Comparison of ENCODE assay signal across 25 cellular contexts in genomic region chrX:72347366-72347765, GRCh38. TPM values are rescaled to one million over a fixed set of nuclear protein-coding genes. Genes with fewer than 3 reads are reported as not detected.
"Had no signal": no experiment of that assay in that cellular context is flagged by ENCODE, and none has a peak within 500 bp of the region (broad histone marks: within the 10 kb centered on the region; RNA-seq: fewer than 3 reads in every experiment).

No MANE protein-coding gene starts in this region.

- H3K27me3 ChIP-seq: esophagus squamous epithelium, hepatocyte, tibial artery had no signal

- H3K79me2 ChIP-seq: hepatocyte had no signal

- H3K9me3 Mint-ChIP-seq: activated naive CD4-positive, alpha-beta T cell treated with anti-CD3 and anti-CD28 coated beads, Interleukin-2, amount 50 U/mL, for 24 hours; immature natural killer cell; naive thymus-derived CD8-positive, alpha-beta T cell; stimulated activated naive CD8-positive, alpha-beta T cell treated with anti-CD3 and anti-CD28 coated beads, Interleukin-15, Interleukin-2, amounts not matched to agents 100 ng/mL and 50 ng/mL, for 24 hours; T-cell; T-helper 2 cell treated with Interferon-gamma antibody and Interleukin-4, amounts not matched to agents 5 μg/mL and 100 μg/mL, for 36 hours had no signal

- H3K27ac Mint-ChIP-seq: activated naive CD4-positive, alpha-beta T cell treated with anti-CD3 and anti-CD28 coated beads, Interleukin-2, amount 50 U/mL, for 24 hours; immature natural killer cell; mesothelial cell of epicardium; stimulated activated naive CD8-positive, alpha-beta T cell treated with anti-CD3 and anti-CD28 coated beads, Interleukin-15, Interleukin-2, amounts not matched to agents 100 ng/mL and 50 ng/mL, for 24 hours; T-cell; T-helper 2 cell treated with Interferon-gamma antibody and Interleukin-4, amounts not matched to agents 5 μg/mL and 100 μg/mL, for 36 hours had no signal

- DNase-seq: activated CD4-positive, alpha-beta T cell treated with anti-CD3 and anti-CD28 coated beads for 1 hour; activated gamma-delta T cell treated with Interleukin-2 at 50 U/mL for 16 hours; activated T-cell treated with anti-CD3 and anti-CD28 coated beads, Interleukin-2, amount 50 U/mL, for 1 hour; cerebellar nuclear complex; esophagus squamous epithelium; foreskin melanocyte; immature natural killer cell; naive thymus-derived CD8-positive, alpha-beta T cell; stimulated activated CD4-positive, alpha-beta T cell treated with anti-CD3 and anti-CD28 coated beads, Interleukin-12 subunit alpha, Interleukin-12 subunit beta, amount 100 ng/mL, for 4 hours; substantia nigra; T-cell; tibial artery had no signal

- H3K4me2 ChIP-seq: hepatocyte had no signal

- H3K4me3 Mint-ChIP-seq: activated naive CD4-positive, alpha-beta T cell treated with anti-CD3 and anti-CD28 coated beads, Interleukin-2, amount 50 U/mL, for 24 hours; immature natural killer cell; mesothelial cell of epicardium; naive thymus-derived CD8-positive, alpha-beta T cell; stimulated activated naive CD8-positive, alpha-beta T cell treated with anti-CD3 and anti-CD28 coated beads, Interleukin-15, Interleukin-2, amounts not matched to agents 100 ng/mL and 50 ng/mL, for 24 hours; T-cell; T-helper 2 cell treated with Interferon-gamma antibody and Interleukin-4, amounts not matched to agents 5 μg/mL and 100 μg/mL, for 36 hours had no signal

- H3K4me1 ChIP-seq: esophagus squamous epithelium, prostate gland, tibial artery had no signal

- ATAC-seq: left lobe of liver; naive thymus-derived CD8-positive, alpha-beta T cell; T-cell had no signal

- FAIRE-seq: TTC549 had no signal

- H3K4me3 ChIP-seq: breast epithelium, coronary artery, esophagus squamous epithelium, hepatocyte, prostate gland, tibial artery had no signal

- H3K4me1 Mint-ChIP-seq: activated naive CD4-positive, alpha-beta T cell treated with anti-CD3 and anti-CD28 coated beads, Interleukin-2, amount 50 U/mL, for 24 hours; immature natural killer cell; mesothelial cell of epicardium; naive thymus-derived CD8-positive, alpha-beta T cell; T-cell had no signal

- H3K27me3 Mint-ChIP-seq: activated naive CD4-positive, alpha-beta T cell treated with anti-CD3 and anti-CD28 coated beads, Interleukin-2, amount 50 U/mL, for 24 hours; naive thymus-derived CD8-positive, alpha-beta T cell; stimulated activated naive CD8-positive, alpha-beta T cell treated with anti-CD3 and anti-CD28 coated beads, Interleukin-15, Interleukin-2, amounts not matched to agents 100 ng/mL and 50 ng/mL, for 24 hours had no signal

- H3K9me3 ChIP-seq: breast epithelium, esophagus squamous epithelium, prostate gland, tibial artery had no signal

- H2AFZ ChIP-seq: hepatocyte had no signal

- H3K36me3 ChIP-seq: breast epithelium, prostate gland had no signal

- H3K27ac ChIP-seq: breast epithelium, coronary artery, esophagus squamous epithelium, hepatocyte, prostate gland, tibial artery had no signal

RNA-seq across cellular contexts. Expression of gene CITED1, which starts 41.7 kb away (rescaled TPM):
- total RNA-seq: esophagus squamous epithelium; kidney epithelial cell; left lobe of liver; lung microvascular endothelial cell; naive thymus-derived CD8-positive, alpha-beta T cell; T-cell; ureter had no signal
- polyA plus RNA-seq: hepatocyte; naive thymus-derived CD8-positive, alpha-beta T cell had no signal
